In genomic region chr1:149916927-149917310, GRCh38 we compare ENCODE assay signal across 8 cellular contexts. TPM values are rescaled to one million over a fixed set of nuclear protein-coding genes. Genes with fewer than 3 reads are reported as not detected.
DNase-seq lines count a peak whose midpoint lies in the region; ATAC-seq and TF ChIP-seq lines count a peak whose summit lies in the region.

No MANE protein-coding gene starts in this region.

- H3K27ac Mint-ChIP-seq in effector memory CD8-positive, alpha-beta T cell = peak overlapping the region; percentile 65 to 75

- no peaks in the 10 kb centered on the region for H4K20me1 ChIP-seq in BLaER1 treated with 17β-estradiol and CSF1 and Interleukin-3, amounts not matched to agents 10 nM and 100 nM
- H4K20me1 ChIP-seq in osteoblast (ENCODE audit: insufficient read depth, low read length) = no peaks in the 10 kb centered on the region

- H3K27me3 Mint-ChIP-seq in effector memory CD8-positive, alpha-beta T cell = peaks cover 0 to 19% of the 10 kb centered on the region in 2 donors

- DNase-seq in effector memory CD8-positive, alpha-beta T cell = no peak
- DNase-seq in osteoblast (ENCODE audit: insufficient read length, low spot score, missing footprints) (no peak), NCI-H748 treated with DMSO at 0.1 percent for 48 hours (lab: John Stamatoyannopoulos, UW) (no peak), NCI-H2107 (lab: John Stamatoyannopoulos, UW) (no peak), HCEC 1CT (no peak)

- H3K4me1 Mint-ChIP-seq in effector memory CD8-positive, alpha-beta T cell (ENCODE audit: low read depth in 2 of 2) = peaks cover 17% of the 10 kb centered on the region in 2 donors

- ATAC-seq in effector memory CD8-positive, alpha-beta T cell (replicated peaks) = peak; percentile 8
- ATAC-seq in GM18505 (IDR thresholded peaks at IDR 0.05; ENCODE audit: unreplicated experiment) = no peak

- H3K4me1 ChIP-seq in BLaER1 treated with 17β-estradiol and CSF1 and Interleukin-3, amounts not matched to agents 10 nM and 100 nM = peaks cover 36 to 49% (median 41%) of the 10 kb centered on the region in 10 experiments
- peaks cover 8% of the 10 kb centered on the region for H3K4me1 ChIP-seq in osteoblast (ENCODE audit: insufficient read depth, low read length)

- no peak for TF ChIP-seq CTCF in osteoblast (IDR thresholded peaks at IDR 0.05; ENCODE audit: extremely low read depth, low read depth, low read length)

- H3K79me2 ChIP-seq in osteoblast (ENCODE audit: insufficient read depth, low read length) = peaks cover 9% of the 10 kb centered on the region

- no peaks in the 10 kb centered on the region for H3K36me3 Mint-ChIP-seq in effector memory CD8-positive, alpha-beta T cell (ENCODE audit: insufficient read depth)

- H3K4me2 ChIP-seq in BLaER1 treated with 17β-estradiol and CSF1 and Interleukin-3, amounts not matched to agents 10 nM and 100 nM = peak overlapping the region; percentile 92 to 99 (median 97)
- H3K4me2 ChIP-seq in osteoblast (ENCODE audit: insufficient read depth, low read length) = peak overlapping the region; percentile 83

- peaks cover 0 to 24% (median 17%) of the 10 kb centered on the region in 11 experiments; a peak in 18 of 22 replicates for H3K36me3 ChIP-seq in BLaER1 treated with 17β-estradiol and CSF1 and Interleukin-3, amounts not matched to agents 10 nM and 100 nM
- H3K36me3 ChIP-seq in KOPT-K1 (ENCODE audit: insufficient read depth, low read length) (peaks cover 32% of the 10 kb centered on the region), osteoblast (ENCODE audit: insufficient read depth, low read length) (peaks cover 4% of the 10 kb centered on the region)

- no peaks in the 10 kb centered on the region for H3K9me3 Mint-ChIP-seq in effector memory CD8-positive, alpha-beta T cell

- no peak overlapping the region for H2AFZ ChIP-seq in osteoblast (ENCODE audit: low read length)

- peaks cover 0 to 5% (median 0%) of the 10 kb centered on the region in 11 experiments; a peak in 5 of 22 replicates for H3K27me3 ChIP-seq in BLaER1 treated with 17β-estradiol and CSF1 and Interleukin-3, amounts not matched to agents 10 nM and 100 nM
- no peaks in the 10 kb centered on the region for H3K27me3 ChIP-seq in osteoblast (ENCODE audit: insufficient read depth, low read length)

- peak overlapping the region in 10 of 11 experiments; percentile 46 to 83 (median 80); a peak in 19 of 22 replicates for H3K9ac ChIP-seq in BLaER1 treated with 17β-estradiol and CSF1 and Interleukin-3, amounts not matched to agents 10 nM and 100 nM

- peak overlapping the region in 9 of 11 experiments; percentile 25 to 76 (median 71); a peak in 15 of 22 replicates for H3K27ac ChIP-seq in BLaER1 treated with 17β-estradiol and CSF1 and Interleukin-3, amounts not matched to agents 10 nM and 100 nM
- H3K27ac ChIP-seq in KOPT-K1 (ENCODE audit: low read depth, low read length, poor library complexity, severe bottlenecking) = peak overlapping the region; percentile 73
- no peak overlapping the region for H3K27ac ChIP-seq in osteoblast (ENCODE audit: low read depth, low read length)

- peak overlapping the region; percentile 45 to 82 (median 74); a peak in 19 of 20 replicates for H3K4me3 ChIP-seq in BLaER1 treated with 17β-estradiol and CSF1 and Interleukin-3, amounts not matched to agents 10 nM and 100 nM
- peak overlapping the region; percentile 79 for H3K4me3 ChIP-seq in osteoblast (ENCODE audit: insufficient read depth, low read length)

- no peaks in the 10 kb centered on the region for H3K9me3 ChIP-seq in BLaER1 treated with 17β-estradiol and CSF1 and Interleukin-3, amounts not matched to agents 10 nM and 100 nM (replicated peaks in 1 of 11)
- H3K9me3 ChIP-seq in KOPT-K1 (ENCODE audit: insufficient read depth, low read length, poor library complexity, severe bottlenecking) (no peaks in the 10 kb centered on the region), osteoblast (ENCODE audit: low read depth, low read length) (no peaks in the 10 kb centered on the region)

- H3K4me3 Mint-ChIP-seq in effector memory CD8-positive, alpha-beta T cell = peak overlapping the region; percentile 79 to 83

- no peak for TF ChIP-seq POLR2A in GM18505 (IDR thresholded peaks at IDR 0.05; ENCODE audit: borderline replicate concordance, extremely low read depth, insufficient read depth, insufficient read length)

RNA-seq across cellular contexts. Expression of gene SV2A, which starts 0.7 kb away (rescaled TPM):
- 20.3 and 23.2 TPM in 2 replicates for total RNA-seq in osteoblast

RNA-seq across cellular contexts. Expression of gene SF3B4, which starts 10.7 kb away (rescaled TPM):
- total RNA-seq in osteoblast = 12.4 and 13.4 TPM in 2 replicates

RNA-seq across cellular contexts. Expression of gene BOLA1, which starts 17.6 kb away (rescaled TPM):
- total RNA-seq in osteoblast = 6.9 and 7.7 TPM in 2 replicates

RNA-seq across cellular contexts. Expression of gene MTMR11, which starts 19.8 kb away (rescaled TPM):
- total RNA-seq in osteoblast = 7.2 and 13.3 TPM in 2 replicates
